ENCODE assay signal across 1 cellular context in the genomic region with DNA sequence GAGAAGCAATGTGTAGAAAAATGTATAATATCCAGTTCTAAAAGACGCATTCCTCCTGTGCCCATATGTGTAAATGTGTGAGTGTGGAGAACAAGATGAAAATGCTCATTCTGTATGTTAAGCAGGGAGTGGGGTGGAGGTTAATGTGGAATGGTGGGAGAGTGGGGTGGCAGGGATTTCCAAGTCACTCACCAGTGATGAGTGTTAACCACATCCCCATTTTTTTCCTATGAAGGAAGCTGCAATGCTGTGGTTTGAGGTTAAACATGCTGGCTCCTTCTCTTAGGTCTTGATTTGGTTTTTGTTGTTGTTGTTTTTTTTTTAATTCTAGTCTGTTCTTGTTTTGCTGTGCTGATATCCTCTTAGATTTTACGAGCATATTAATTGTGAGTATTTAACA.
TF ChIP-seq lines count a peak whose summit lies in the region.

No MANE protein-coding gene starts in this region.

TF ChIP-seq in GM12878, 131 proteins besides CTCF, POLR2A, EP300 and RAD21 (continued from another document):
- TF ChIP-seq, protein P1, sequence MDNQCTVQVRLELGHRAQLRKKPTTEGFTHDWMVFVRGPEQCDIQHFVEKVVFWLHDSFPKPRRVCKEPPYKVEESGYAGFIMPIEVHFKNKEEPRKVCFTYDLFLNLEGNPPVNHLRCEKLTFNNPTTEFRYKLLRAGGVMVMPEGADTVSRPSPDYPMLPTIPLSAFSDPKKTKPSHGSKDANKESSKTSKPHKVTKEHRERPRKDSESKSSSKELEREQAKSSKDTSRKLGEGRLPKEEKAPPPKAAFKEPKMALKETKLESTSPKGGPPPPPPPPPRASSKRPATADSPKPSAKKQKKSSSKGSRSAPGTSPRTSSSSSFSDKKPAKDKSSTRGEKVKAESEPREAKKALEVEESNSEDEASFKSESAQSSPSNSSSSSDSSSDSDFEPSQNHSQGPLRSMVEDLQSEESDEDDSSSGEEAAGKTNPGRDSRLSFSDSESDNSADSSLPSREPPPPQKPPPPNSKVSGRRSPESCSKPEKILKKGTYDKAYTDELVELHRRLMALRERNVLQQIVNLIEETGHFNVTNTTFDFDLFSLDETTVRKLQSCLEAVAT (IDR thresholded peaks at IDR 0.05): peak; percentile 64; the same call in 1 of the 2 replicates
- TF ChIP-seq, protein P2, sequence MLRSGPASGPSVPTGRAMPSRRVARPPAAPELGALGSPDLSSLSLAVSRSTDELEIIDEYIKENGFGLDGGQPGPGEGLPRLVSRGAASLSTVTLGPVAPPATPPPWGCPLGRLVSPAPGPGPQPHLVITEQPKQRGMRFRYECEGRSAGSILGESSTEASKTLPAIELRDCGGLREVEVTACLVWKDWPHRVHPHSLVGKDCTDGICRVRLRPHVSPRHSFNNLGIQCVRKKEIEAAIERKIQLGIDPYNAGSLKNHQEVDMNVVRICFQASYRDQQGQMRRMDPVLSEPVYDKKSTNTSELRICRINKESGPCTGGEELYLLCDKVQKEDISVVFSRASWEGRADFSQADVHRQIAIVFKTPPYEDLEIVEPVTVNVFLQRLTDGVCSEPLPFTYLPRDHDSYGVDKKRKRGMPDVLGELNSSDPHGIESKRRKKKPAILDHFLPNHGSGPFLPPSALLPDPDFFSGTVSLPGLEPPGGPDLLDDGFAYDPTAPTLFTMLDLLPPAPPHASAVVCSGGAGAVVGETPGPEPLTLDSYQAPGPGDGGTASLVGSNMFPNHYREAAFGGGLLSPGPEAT (IDR thresholded peaks at IDR 0.05; ENCODE audit: low read depth): 0 out of 2 replicates have a peak, but pooled peaks have one; percentile 57
- TF ChIP-seq IKZF1 (conservative IDR thresholded peaks at IDR 0.05) (peak; percentile 60), SPI1 (IDR thresholded peaks at IDR 0.05; ENCODE audit: borderline replicate concordance, insufficient read depth, low read depth, low read length) (peak; percentile 11; the same call in 1 of the 2 replicates), CHD2 (IDR thresholded peaks at IDR 0.05; ENCODE audit: borderline replicate concordance, low read depth, low read length) (no peak), BHLHE40 (IDR thresholded peaks at IDR 0.05; ENCODE audit: borderline replicate concordance in 1 of 2, low read depth in 2 of 2, low read length in 1 of 2) (peak in 1 of 2 experiments; percentile 44; a peak in 1 of 4 replicates), EED (IDR thresholded peaks at IDR 0.05; ENCODE audit: low read depth) (peak; percentile 63), STAT3 (IDR thresholded peaks at IDR 0.05; ENCODE audit: low read depth, low read length) (no peak)
